In the genomic region with DNA sequence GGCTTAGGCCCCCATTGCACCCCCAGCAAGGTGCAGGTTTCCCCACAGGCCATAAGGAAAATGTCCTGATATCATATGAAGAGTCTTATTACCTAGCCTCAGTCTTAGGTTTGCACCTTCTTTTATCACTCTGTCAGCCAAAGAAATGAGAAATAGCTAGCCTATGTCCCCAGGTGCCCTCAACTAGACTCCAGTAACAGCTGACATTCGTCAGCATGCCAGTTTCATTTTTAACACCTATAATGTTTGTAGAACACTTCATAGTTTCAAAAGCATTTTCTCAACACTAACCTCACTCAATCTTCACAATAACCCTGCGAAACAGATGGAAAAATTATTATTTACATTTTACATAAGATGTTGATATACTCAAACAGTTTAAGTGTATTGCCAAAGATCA, we compare ENCODE assay signal across 25 cellular contexts. TPM values are rescaled to one million over a fixed set of nuclear protein-coding genes. Genes with fewer than 3 reads are reported as not detected.
"Had no signal": no experiment of that assay in that cellular context is flagged by ENCODE, and none has a peak within 500 bp of the region (broad histone marks: within the 10 kb centered on the region; RNA-seq: fewer than 3 reads in every experiment).

No MANE protein-coding gene starts in this region.

- H3K36me3 ChIP-seq: MG63 had no signal

- H3K4me2 ChIP-seq: SK-N-SH had no signal

- H3K9ac ChIP-seq: SK-N-SH had no signal

- H3K27ac ChIP-seq: RWPE1 had no signal

- H3K4me3 ChIP-seq: MG63 had no signal

- DNase-seq: IMR-90; Karpas-422; KG1; MG63; NCI-H1092 treated with DMSO at 0.1 percent for 48 hours; NCI-H1436 treated with DMSO at 0.1 percent for 48 hours; NCI-H1694; NCI-H187 treated with DMSO at 0.1 percent for 48 hours; NCI-H2171 treated with DMSO at 0.1 percent for 48 hours; NCI-H345; NCI-H446 treated with DMSO at 0.1 percent for 48 hours; NCI-H524 treated with DMSO at 0.1 percent for 48 hours; NCI-H69; NCI-H774; NK-92 treated with Interleukin-12 subunit alpha and Interleukin-12 subunit beta, amount 100 ng/mL, for 24 hours; PC-3; SHP77; SK-N-SH; T-helper 1 cell had no signal

- H3K27me3 ChIP-seq: MG63 had no signal

- ATAC-seq: HepG2, Panc1, PC-3 had no signal

- H3K9me3 ChIP-seq: SK-N-SH had no signal

RNA-seq across cellular contexts. Expression of a gene that starts 24.0 kb away (rescaled TPM):
- total RNA-seq: HepG2, HT1080, IMR-90, OCI-LY7, PC-3, SK-MEL-5 had no signal

RNA-seq across cellular contexts. Expression of a gene that starts 40.4 kb away (rescaled TPM):
- total RNA-seq: HepG2, HT1080, IMR-90, OCI-LY7, PC-3, SK-MEL-5 had no signal
